Comparison of ENCODE assay signal across 23 cellular contexts in the genomic region with DNA sequence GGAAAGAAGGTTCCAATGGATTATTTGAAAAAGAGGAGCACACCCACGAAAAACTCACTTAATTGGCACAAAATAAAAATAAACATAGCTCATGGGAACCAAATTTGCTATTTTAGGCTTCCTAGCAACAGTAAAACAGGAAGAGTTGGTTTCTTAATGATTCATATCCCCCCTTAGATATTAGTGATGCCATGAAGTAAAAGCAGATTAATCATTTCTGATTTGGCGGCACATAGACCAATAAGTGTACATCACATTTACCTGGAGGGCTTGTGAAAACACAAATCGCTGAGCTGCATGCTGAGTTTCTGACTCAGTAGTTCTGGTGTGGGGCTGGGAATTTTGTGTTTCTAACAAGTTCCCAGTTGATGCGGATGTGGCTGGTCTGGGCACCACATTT.
A peak's percentile ranks its signal among the peaks of the same experiment; 100 is the strongest.
DNase-seq lines count a peak whose midpoint lies in the region; ATAC-seq, FAIRE-seq and TF ChIP-seq lines count a peak whose summit lies in the region.
"Had no signal": no experiment of that assay in that cellular context is flagged by ENCODE, and none has a peak within 500 bp of the region (broad histone marks: within the 10 kb centered on the region; RNA-seq: fewer than 3 reads in every experiment).

No MANE protein-coding gene starts in this region.

- H3K9ac ChIP-seq in keratinocyte (ENCODE audit: control insufficient read depth, extremely low read depth, insufficient read depth, low read length): no peak overlapping the region

- ATAC-seq in HG03097 (IDR thresholded peaks at IDR 0.05; ENCODE audit: low FRiP score, unreplicated experiment): no peak
- ATAC-seq: SK-N-SH treated with all-trans-retinoic acid at 6 μM for 48 hours had no signal

- POLR2A ChIA-PET in RWPE1 (lab: Yijun Ruan, JAX; ENCODE audit: low non-redundant PET): no interaction called here

- no peak overlapping the region for H3K4me3 ChIP-seq in keratinocyte (ENCODE audit: control insufficient read depth in 2 of 3, extremely low read depth in 1 of 3, insufficient read depth in 2 of 3, low read depth in 1 of 3, low read length in 3 of 3)
- no peak overlapping the region for H3K4me3 ChIP-seq in WERI-Rb-1 (ENCODE audit: low read depth, low read length)

- peak; percentile 13 for FAIRE-seq in keratinocyte (lab: Jason Lieb, UNC)

- no peaks in the 10 kb centered on the region for H3K79me2 ChIP-seq in keratinocyte (ENCODE audit: control insufficient read depth, insufficient read depth, low read length)

- H3K9me3 ChIP-seq in keratinocyte (ENCODE audit: control insufficient read depth, low read depth, low read length): no peaks in the 10 kb centered on the region
- no peaks in the 10 kb centered on the region for H3K9me3 ChIP-seq in WERI-Rb-1 (ENCODE audit: severe bottlenecking)
- H3K9me3 ChIP-seq: BE2C had no signal

- dilution Hi-C loops in keratinocyte (cut with MboI; ENCODE audit: extremely low pct_ligation_motif_present, low sequenced_read_pairs): no loop called here

- H3K36me3 ChIP-seq in keratinocyte (ENCODE audit: control insufficient read depth in 2 of 2, extremely low read depth in 1 of 2, insufficient read depth in 2 of 2, low read length in 2 of 2) (no peaks in the 10 kb centered on the region), WERI-Rb-1 (no peaks in the 10 kb centered on the region)
- H3K36me3 ChIP-seq: BE2C had no signal

- H3K27ac ChIP-seq in RWPE1 (no peak overlapping the region), keratinocyte (ENCODE audit: control insufficient read depth, insufficient read depth, low read length) (no peak overlapping the region), WERI-Rb-1 (no peak overlapping the region)
- H3K27ac ChIP-seq: HL-60 had no signal

- peak; percentile 45 for DNase-seq in EH (ENCODE audit: low read depth)
- DNase-seq in HT1080 (ENCODE audit: low read depth): peak; percentile 18
- DNase-seq in RWPE1 (ENCODE audit: low spot score): peak; percentile 26
- DNase-seq in keratinocyte (ENCODE audit: low read depth, low spot score): no peak
- DNase-seq in WERI-Rb-1: no peak
- no peak for DNase-seq in NCI-H82 (lab: John Stamatoyannopoulos, UW)
- DNase-seq: BE2C; CD4-positive, alpha-beta T cell; COR-L47; DMS 273 treated with DMSO at 0.1 percent for 48 hours; DMS79 treated with DMSO at 0.1 percent for 48 hours; GF-D8; H9; HFFc6; KG1; NCI-H1105; NCI-H146; NCI-H2081; NCI-H2171; NCI-H524 treated with DMSO at 0.1 percent for 48 hours had no signal

- H4K20me1 ChIP-seq in keratinocyte (ENCODE audit: control insufficient read depth, extremely low read depth, insufficient read depth, low read length): no peaks in the 10 kb centered on the region

- TF ChIP-seq CTCF in RWPE1 (conservative IDR thresholded peaks at IDR 0.05; ENCODE audit: low read depth): no peak
- TF ChIP-seq CTCF in keratinocyte (optimal IDR thresholded peaks at IDR 0.05 in 1 of 3, IDR thresholded peaks at IDR 0.05 in 1 of 3, conservative IDR thresholded peaks at IDR 0.05 in 1 of 3; ENCODE audit: extremely low read depth in 1 of 3, insufficient read depth in 2 of 3, low read length in 3 of 3): no peak
- TF ChIP-seq CTCF in WERI-Rb-1 (IDR thresholded peaks at IDR 0.05; ENCODE audit: low read depth, low read length): no peak

- no peaks in the 10 kb centered on the region for H3K27me3 ChIP-seq in keratinocyte (ENCODE audit: control insufficient read depth, extremely low read depth, insufficient read depth, low read length)
- H3K27me3 ChIP-seq in WERI-Rb-1 (ENCODE audit: insufficient read depth, low read depth, severe bottlenecking): no peaks in the 10 kb centered on the region
- H3K27me3 ChIP-seq: BE2C had no signal

- no peak overlapping the region for H2AFZ ChIP-seq in keratinocyte (ENCODE audit: control insufficient read depth, low read length)

- CTCF ChIA-PET in RWPE1 (lab: Yijun Ruan, JAX): interaction anchor here (0.6 kb wide), 2 partner anchors 774 to 815 kb away, joined by 3 read pairs; no protein-coding TSS in a partner anchor

- no peaks in the 10 kb centered on the region for H3K4me1 ChIP-seq in keratinocyte (ENCODE audit: control insufficient read depth, extremely low read depth, insufficient read depth, low read length)
- H3K4me1 ChIP-seq: BE2C had no signal

- no peaks in the 10 kb centered on the region for H3K9me1 ChIP-seq in keratinocyte (ENCODE audit: control insufficient read depth, extremely low read depth, insufficient read depth, low read length)

- H3K4me2 ChIP-seq in keratinocyte (ENCODE audit: control insufficient read depth, extremely low read depth, insufficient read depth, low read depth, low read length): no peak overlapping the region

Comparison
In these comparisons a context has a peak if more than half of its experiments do, and no peak if none do; other contexts are left out.
1. DNase-seq: peak in EH (single experiment), HT1080 (single experiment) and RWPE1 (single experiment); none in keratinocyte (single experiment), WERI-Rb-1 (single experiment) and NCI-H82 (single experiment).